16 cellular contexts compared by ENCODE assay signal in the genomic region with DNA sequence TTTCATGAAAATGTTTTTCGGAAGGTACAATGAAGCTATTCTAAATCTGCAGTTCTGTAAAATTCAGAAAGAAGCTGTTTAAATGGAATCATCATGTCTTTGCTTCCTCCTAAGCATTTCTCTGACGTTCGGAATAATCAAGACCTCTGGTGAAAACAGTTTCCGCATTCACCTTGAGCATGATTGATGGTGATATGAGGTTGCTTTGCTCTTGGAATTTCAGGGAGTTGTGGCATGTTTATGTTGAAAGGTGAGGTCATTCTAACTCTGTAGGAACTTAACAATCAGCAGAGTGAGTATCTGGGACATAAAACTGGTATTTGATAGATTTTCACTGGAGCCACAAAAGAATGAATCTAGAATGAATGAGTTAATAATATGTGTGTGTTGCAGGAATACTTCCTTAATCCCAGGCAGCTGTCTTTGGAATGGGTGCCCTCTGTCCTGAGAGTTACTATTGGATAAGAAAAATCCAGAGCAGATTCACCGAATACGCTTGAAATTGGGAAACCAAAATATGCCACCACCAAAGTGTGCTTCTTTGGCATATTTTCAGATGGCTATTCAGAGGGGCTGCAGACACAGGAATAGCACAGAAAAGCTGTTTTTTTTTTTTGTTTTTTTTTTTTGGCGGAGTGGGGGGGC.
"Had no signal": no experiment of that assay in that cellular context is flagged by ENCODE, and none has a peak within 500 bp of the region (broad histone marks: within the 10 kb centered on the region; RNA-seq: fewer than 3 reads in every experiment).

No MANE protein-coding gene starts in this region.

- DNase-seq: activated CD8-positive, alpha-beta T cell treated with anti-CD3 and anti-CD28 coated beads for 36 hours; activated effector memory CD4-positive, alpha-beta T cell treated with Interleukin-2 at 50 U/mL for 16 hours; activated naive CD4-positive, alpha-beta T cell treated with anti-CD3 and anti-CD28 coated beads, Interleukin-2, amount 50 U/mL, for 16 hours; activated T-cell treated with anti-CD3 and anti-CD28 coated beads, Interleukin-2, amount 50 U/mL, for 4 hours; hypothalamus; lower lobe of right lung; midbrain; naive B cell; pancreas; stimulated activated CD4-positive, alpha-beta T cell treated with anti-CD3 and anti-CD28 coated beads, Interleukin-4, amount 100 ng/mL, for 24 hours; stimulated activated naive CD4-positive, alpha-beta T cell; T-helper 1 cell; T1000; tibial artery had no signal

- H3K4me3 Mint-ChIP-seq: activated CD8-positive, alpha-beta T cell treated with anti-CD3 and anti-CD28 coated beads for 36 hours; activated T-cell treated with anti-CD3 and anti-CD28 coated beads, Interleukin-2, amount 50 U/mL, for 4 hours; naive B cell had no signal

- H3K36me3 Mint-ChIP-seq: naive B cell had no signal

- H3K9me3 Mint-ChIP-seq: activated CD8-positive, alpha-beta T cell treated with anti-CD3 and anti-CD28 coated beads for 36 hours; activated T-cell treated with anti-CD3 and anti-CD28 coated beads, Interleukin-2, amount 50 U/mL, for 4 hours had no signal

- H3K27ac Mint-ChIP-seq: activated CD8-positive, alpha-beta T cell treated with anti-CD3 and anti-CD28 coated beads for 36 hours; naive B cell had no signal

- H3K27ac ChIP-seq: esophagus muscularis mucosa, lower lobe of right lung, pancreas, skin epidermis, tibial artery had no signal
